Comparison of ENCODE assay signal across 9 cellular contexts in genomic region chr15:40046721-40047412, GRCh38. TPM values are rescaled to one million over a fixed set of nuclear protein-coding genes. Genes with fewer than 3 reads are reported as not detected.
A peak's percentile ranks its signal among the peaks of the same experiment; 100 is the strongest.
DNase-seq lines count a peak whose midpoint lies in the region; ATAC-seq and TF ChIP-seq lines count a peak whose summit lies in the region.
"Had no signal": no experiment of that assay in that cellular context is flagged by ENCODE, and none has a peak within 500 bp of the region (broad histone marks: within the 10 kb centered on the region; RNA-seq: fewer than 3 reads in every experiment).

No MANE protein-coding gene starts in this region.

- H3K4me3 ChIP-seq in RWPE2 (ENCODE audit: severe bottlenecking) (no peak overlapping the region), fibroblast of mammary gland (ENCODE audit: control insufficient read depth, low read depth, low read length) (no peak overlapping the region), spleen (no peak overlapping the region)

- H3K27me3 ChIP-seq in RWPE2 (ENCODE audit: insufficient read depth, poor library complexity, severe bottlenecking) (no peaks in the 10 kb centered on the region), spleen (replicated peaks in 1 of 7) (no peaks in the 10 kb centered on the region)

- intact Hi-C loops in spleen (cut with DNase I; ENCODE audit: low total_unique reads): loop anchor here (5.0 kb wide), 2 partner anchors 55 to 230 kb away; no protein-coding TSS in a partner anchor

- H3K9me3 ChIP-seq in RWPE2 (ENCODE audit: severe bottlenecking) (no peaks in the 10 kb centered on the region), spleen (no peaks in the 10 kb centered on the region)

- H3K27ac ChIP-seq in RWPE2 (ENCODE audit: poor library complexity, severe bottlenecking) (peak overlapping the region; percentile 79), spleen (peak overlapping the region; percentile 49 to 88 (median 73))
- H3K27ac ChIP-seq: 22Rv1 had no signal

- 51 to 74% (median 62%) methylated on average over 4 to 5 of the region's 5 CpGs for WGBS in spleen, 5 donors

- no peak for TF ChIP-seq POLR2A in spleen (IDR thresholded peaks at IDR 0.05)

- TF ChIP-seq CTCF in RWPE2 (IDR thresholded peaks at IDR 0.05; ENCODE audit: poor library complexity, severe bottlenecking): no peak
- TF ChIP-seq CTCF in fibroblast of mammary gland (conservative IDR thresholded peaks at IDR 0.05; ENCODE audit: control insufficient read depth, insufficient read depth, low read depth, low read length): no peak
- no peak for TF ChIP-seq CTCF in spleen (IDR thresholded peaks at IDR 0.05 in 8 of 11, conservative IDR thresholded peaks at IDR 0.05 in 3 of 11)

- DNase-seq in NOMO-1 treated with DMSO at 0.1 percent for 48 hours (lab: John Stamatoyannopoulos, UW; ENCODE audit: unreplicated experiment) (peak; percentile 13), NOMO-1 treated with dmso at 0.1 percent for 144 hours (lab: John Stamatoyannopoulos, UW; ENCODE audit: unreplicated experiment) (no peak), RWPE2 (ENCODE audit: low spot score) (no peak), fibroblast of mammary gland (ENCODE audit: low read depth) (peak; percentile 88), spleen (peak; percentile 19), DMS 273 (lab: John Stamatoyannopoulos, UW; ENCODE audit: unreplicated experiment) (no peak), KG1 (lab: John Stamatoyannopoulos, UW) (no peak)

- peaks cover 27% of the 10 kb centered on the region for H3K4me1 ChIP-seq in RWPE2 (ENCODE audit: insufficient read depth, poor library complexity, severe bottlenecking)
- H3K4me1 ChIP-seq in spleen: peaks cover 33 to 72% (median 57%) of the 10 kb centered on the region in 6 donors

- H3K36me3 ChIP-seq in RWPE2 (ENCODE audit: low read depth) (no peaks in the 10 kb centered on the region), spleen (no peaks in the 10 kb centered on the region)

- ATAC-seq in RWPE2 (ENCODE audit: low read depth) (peak; percentile 74), GM18873 (IDR thresholded peaks at IDR 0.05; ENCODE audit: low FRiP score, unreplicated experiment) (no peak)

RNA-seq across cellular contexts. Expression of gene SRP14, which starts 7.9 kb away (rescaled TPM):
- 100 to 1,000 TPM; 109 to 256 (median 145) TPM for total RNA-seq in spleen
- 100 to 1,000 TPM; 295 to 356 (median 353) TPM for polyA plus RNA-seq in spleen

Comparison
In these comparisons a context has a peak if more than half of its experiments do, and no peak if none do; other contexts are left out.
1. DNase-seq: peak in NOMO-1 treated with DMSO at 0.1 percent for 48 hours (single experiment), fibroblast of mammary gland (single experiment) and spleen (single experiment); none in NOMO-1 treated with dmso at 0.1 percent for 144 hours (single experiment), RWPE2 (single experiment), DMS 273 (single experiment) and KG1 (single experiment).